Comparison of ENCODE assay signal across 12 cellular contexts in genomic region chr18:10624-11184, GRCh38. TPM values are rescaled to one million over a fixed set of nuclear protein-coding genes. Genes with fewer than 3 reads are reported as not detected.
DNase-seq lines count a peak whose midpoint lies in the region; ATAC-seq and TF ChIP-seq lines count a peak whose summit lies in the region.
"Not testable (repeated sequence)": the region's sequence is repeated elsewhere in the genome, so short reads cannot be mapped to it uniquely, and the experiment has no call there.
"Had no signal": no experiment of that assay in that cellular context is flagged by ENCODE, and none has a peak within 500 bp of the region (broad histone marks: within the 10 kb centered on the region; RNA-seq: fewer than 3 reads in every experiment).

No MANE protein-coding gene starts in this region.

- not testable (repeated sequence) for H3K36me3 Mint-ChIP-seq in activated CD4-positive, alpha-beta T cell treated with anti-CD3 and anti-CD28 coated beads, Interleukin-2, amount 10 ng/mL, durations not matched to agents 24 days and 14 days (ENCODE audit: low read depth)

- H3K4me3 Mint-ChIP-seq in activated CD4-positive, alpha-beta T cell treated with anti-CD3 and anti-CD28 coated beads, Interleukin-2, amount 10 ng/mL, durations not matched to agents 24 days and 14 days = not testable (repeated sequence)

- ATAC-seq in right cardiac atrium (peak; percentile 82 to 90), lower lobe of right lung (peak; percentile 54 to 76), sciatic nerve (peak; percentile 41)

- H3K9me3 Mint-ChIP-seq in activated CD4-positive, alpha-beta T cell treated with anti-CD3 and anti-CD28 coated beads, Interleukin-2, amount 10 ng/mL, durations not matched to agents 24 days and 14 days = not testable (repeated sequence)

- H3K36me3 ChIP-seq in lower lobe of right lung; testis (ENCODE audit: low read depth, missing control alignments): not testable (repeated sequence)

- H3K27ac ChIP-seq in right cardiac atrium (ENCODE audit: low read length); lower lobe of right lung; testis: not testable (repeated sequence)

- H3K4me3 ChIP-seq in GM08714 (ENCODE audit: low read length) (peak overlapping the region; percentile 50; the same call in 1 of the 2 replicates), fibroblast of villous mesenchyme (ENCODE audit: low read depth, low read length) (peak overlapping the region; percentile 41)
- H3K4me3 ChIP-seq in right cardiac atrium (ENCODE audit: low read length); lower lobe of right lung; testis: not testable (repeated sequence)

- not testable (repeated sequence) for H3K4me1 ChIP-seq in right cardiac atrium (ENCODE audit: control insufficient read depth, insufficient read depth, low read length); lower lobe of right lung; testis

- DNase-seq in activated CD4-positive, alpha-beta T cell treated with anti-CD3 and anti-CD28 coated beads, Interleukin-2, amount 10 ng/mL, durations not matched to agents 24 days and 14 days = peak; percentile 58
- DNase-seq in fibroblast of villous mesenchyme (ENCODE audit: low read depth); sciatic nerve (ENCODE audit: low spot score): not testable (repeated sequence)
- peak in 2 of 3 donors; percentile 27 to 55 for DNase-seq in right cardiac atrium
- DNase-seq in lower lobe of right lung = peak; percentile 47
- DNase-seq in testis = peak; percentile 44

- not testable (repeated sequence) for H3K9me3 ChIP-seq in right cardiac atrium (ENCODE audit: control insufficient read depth, low read length); lower lobe of right lung; testis

- H3K27me3 ChIP-seq in right cardiac atrium (ENCODE audit: control insufficient read depth, insufficient read depth); lower lobe of right lung (ENCODE audit: low read depth); testis: not testable (repeated sequence)

- H3K27ac Mint-ChIP-seq in activated CD4-positive, alpha-beta T cell treated with anti-CD3 and anti-CD28 coated beads, Interleukin-2, amount 10 ng/mL, durations not matched to agents 24 days and 14 days = not testable (repeated sequence)

- not testable (repeated sequence) for H3K27me3 Mint-ChIP-seq in activated CD4-positive, alpha-beta T cell treated with anti-CD3 and anti-CD28 coated beads, Interleukin-2, amount 10 ng/mL, durations not matched to agents 24 days and 14 days

- H3K4me1 Mint-ChIP-seq in activated CD4-positive, alpha-beta T cell treated with anti-CD3 and anti-CD28 coated beads, Interleukin-2, amount 10 ng/mL, durations not matched to agents 24 days and 14 days = not testable (repeated sequence)

- WGBS in right cardiac atrium = 72% methylated on average over 33 of the region's 75 CpGs
- WGBS in testis, 2 donors = 79 to 82% methylated on average over 47 to 57 of the region's 75 CpGs

- TF ChIP-seq CTCF in fibroblast of villous mesenchyme (IDR thresholded peaks at IDR 0.05; ENCODE audit: insufficient read depth, low read depth, low read length); lower lobe of right lung (IDR thresholded peaks at IDR 0.05); testis (IDR thresholded peaks at IDR 0.05): not testable (repeated sequence)

- not testable (repeated sequence) for TF ChIP-seq POLR2A in testis (IDR thresholded peaks at IDR 0.05)

- intact Hi-C loops in activated CD4-positive, alpha-beta T cell treated with anti-CD3 and anti-CD28 coated beads, Interleukin-2, amount 10 ng/mL, durations not matched to agents 24 days and 14 days (cut with micrococcal nuclease); right cardiac atrium (cut with DNase I); lower lobe of right lung (cut with DNase I); sciatic nerve (cut with DNase I); testis (cut with DNase I; ENCODE audit: low total_unique reads): not testable (repeated sequence)

RNA-seq across cellular contexts. Expression of gene TUBB8B, which starts 38.7 kb away (rescaled TPM):
- not detected in 2 replicates for total RNA-seq in activated CD4-positive, alpha-beta T cell treated with anti-CD3 and anti-CD28 coated beads, Interleukin-2, amount 10 ng/mL, durations not matched to agents 24 days and 14 days
- total RNA-seq in fibroblast of villous mesenchyme (0.32 and 0.43 TPM in 2 replicates), right cardiac atrium (not detected), lower lobe of right lung (0.47 TPM), sciatic nerve (not detected), testis (1 to 10 TPM; 8.0 to 8.9 TPM)
- polyA plus RNA-seq in right cardiac atrium (not detected), testis (ENCODE audit: insufficient read depth, low read depth, low replicate concordance) (5.7 TPM)
- total RNA-seq: CD8-positive, alpha-beta memory T cell; HFFc6; HT1080; K562; M059J had no signal
- polyA plus RNA-seq: CD8-positive, alpha-beta memory T cell had no signal
